ENCODE assay signal across 8 cellular contexts in genomic region chr17:19978206-19978802, GRCh38. TPM values are rescaled to one million over a fixed set of nuclear protein-coding genes. Genes with fewer than 3 reads are reported as not detected.
DNase-seq lines count a peak whose midpoint lies in the region; ATAC-seq, FAIRE-seq and TF ChIP-seq lines count a peak whose summit lies in the region.

No MANE protein-coding gene starts in this region.

- no peak for TF ChIP-seq CTCF in Panc1 (IDR thresholded peaks at IDR 0.05)
- TF ChIP-seq CTCF in bronchial epithelial cell (IDR thresholded peaks at IDR 0.05; ENCODE audit: insufficient read depth, low read length, severe bottlenecking), result no peak
- TF ChIP-seq CTCF in lower leg skin (IDR thresholded peaks at IDR 0.05), result no peak

- BruUV-seq in Panc1 (replicated peaks; lab: Mats Ljungman, UMichigan), result no TSS peak

- 22 to 26% methylated on average over 18 to 22 of the region's 22 CpGs for WGBS in lower leg skin, 2 donors

- no peaks in the 10 kb centered on the region for H3K9me3 Mint-ChIP-seq in stimulated activated naive CD8-positive, alpha-beta T cell treated with anti-CD3 and anti-CD28 coated beads, Interleukin-15, amount 100 ng/mL, for 72 hours

- ATAC-seq in GM18502 (IDR thresholded peaks at IDR 0.05; ENCODE audit: poor library complexity, unreplicated experiment), result peak; percentile 41
- peak; percentile 28 for ATAC-seq in HG02588 (IDR thresholded peaks at IDR 0.05; ENCODE audit: unreplicated experiment)
- ATAC-seq in Panc1, result no peak
- peak; percentile 43 for ATAC-seq in stimulated activated naive CD8-positive, alpha-beta T cell treated with anti-CD3 and anti-CD28 coated beads, Interleukin-15, amount 100 ng/mL, for 72 hours

- H3K4me1 ChIP-seq in Panc1 (ENCODE audit: control insufficient read depth, insufficient read depth, low read length), result no peaks in the 10 kb centered on the region; the same call in 1 of the 2 replicates

- no peak for FAIRE-seq in bronchial epithelial cell (lab: Jason Lieb, UNC)

- peaks cover 50% of the 10 kb centered on the region for H3K4me1 Mint-ChIP-seq in stimulated activated naive CD8-positive, alpha-beta T cell treated with anti-CD3 and anti-CD28 coated beads, Interleukin-15, amount 100 ng/mL, for 72 hours

- in situ Hi-C loops in Panc1 (cut with HindIII; ENCODE audit: low pct_unique_long_range_greater_than_20kb, low sequenced_read_pairs), result no loop called here

- no peaks in the 10 kb centered on the region for H3K9me3 ChIP-seq in Panc1 (ENCODE audit: control insufficient read depth, insufficient read depth, low read depth, low read length)

- H3K36me3 ChIP-seq in Panc1 (ENCODE audit: control insufficient read depth, insufficient read depth, low read length) (peaks cover 4% of the 10 kb centered on the region; the same call in 1 of the 2 replicates), bronchial epithelial cell (ENCODE audit: control insufficient read depth, insufficient read depth, low read length) (peaks cover 2% of the 10 kb centered on the region)

- TF ChIP-seq POLR2A in lower leg skin (IDR thresholded peaks at IDR 0.05), result no peak

- H3K4me3 Mint-ChIP-seq in stimulated activated naive CD8-positive, alpha-beta T cell treated with anti-CD3 and anti-CD28 coated beads, Interleukin-15, amount 100 ng/mL, for 72 hours, result peak overlapping the region; percentile 98 to 100

- DNase-seq in Panc1 (ENCODE audit: low read depth, low spot score) (no peak), bronchial epithelial cell (ENCODE audit: low read depth) (peak; percentile 6), lower leg skin (ENCODE audit: low spot score in 2 of 2) (no peak), mucosa of gallbladder (ENCODE audit: low spot score) (no peak)
- peak; percentile 28 to 44 for DNase-seq in stimulated activated naive CD8-positive, alpha-beta T cell treated with anti-CD3 and anti-CD28 coated beads, Interleukin-15, amount 100 ng/mL, for 72 hours
- DNase-seq in effector CD4-positive, alpha-beta T cell, result no peak

- CTCF ChIA-PET in Panc1 (lab: Charles Lee), result no interaction called here

- POLR2A ChIA-PET in Panc1 (lab: Charles Lee), result no interaction called here

- intact Hi-C loops in Panc1 (cut with micrococcal nuclease; ENCODE audit: unreplicated experiment), result no loop called here
- intact Hi-C loops in lower leg skin (cut with DNase I; ENCODE audit: low total_unique reads), result no loop called here

- H3K27me3 Mint-ChIP-seq in stimulated activated naive CD8-positive, alpha-beta T cell treated with anti-CD3 and anti-CD28 coated beads, Interleukin-15, amount 100 ng/mL, for 72 hours, result no peaks in the 10 kb centered on the region

- peak overlapping the region; percentile 88 to 93 for H3K4me3 ChIP-seq in Panc1 (ENCODE audit: low read depth in 2 of 2, low read length in 2 of 2)
- peak overlapping the region; percentile 96 for H3K4me3 ChIP-seq in bronchial epithelial cell (ENCODE audit: low read depth, low read length)
- H3K4me3 ChIP-seq in lower leg skin (ENCODE audit: low read depth, poor library complexity, severe bottlenecking), result peak overlapping the region; percentile 97

- peak overlapping the region; percentile 98 for H3K27ac Mint-ChIP-seq in stimulated activated naive CD8-positive, alpha-beta T cell treated with anti-CD3 and anti-CD28 coated beads, Interleukin-15, amount 100 ng/mL, for 72 hours

- H3K27ac ChIP-seq in Panc1 (ENCODE audit: low read length), result peak overlapping the region; percentile 94

- no peaks in the 10 kb centered on the region for H3K27me3 ChIP-seq in Panc1 (ENCODE audit: control insufficient read depth, insufficient read depth, low read length)
- no peaks in the 10 kb centered on the region for H3K27me3 ChIP-seq in bronchial epithelial cell (ENCODE audit: control insufficient read depth, insufficient read depth, low read length)

RNA-seq across cellular contexts. Expression of gene AKAP10, which starts 0.7 kb away (rescaled TPM):
- total RNA-seq in Panc1 (2021; ENCODE audit: unreplicated experiment), result 24.6 TPM
- 11.7 TPM for polyA plus RNA-seq in Panc1 (2012; ENCODE audit: insufficient read length)
- 17.9 and 19.1 TPM in 2 replicates for total RNA-seq in bronchial epithelial cell
- total RNA-seq in lower leg skin, result 10 to 100 TPM; 16.3 to 32.4 (median 23.5) TPM
- 44.8 TPM for total RNA-seq in mucosa of gallbladder

RNA-seq across cellular contexts. Expression of gene SPECC1, which starts 30.9 kb away (rescaled TPM):
- total RNA-seq in Panc1 (2021; ENCODE audit: unreplicated experiment), result 80.8 TPM
- polyA plus RNA-seq in Panc1 (2012; ENCODE audit: insufficient read length), result 35.0 TPM
- 47.5 and 57.1 TPM in 2 replicates for total RNA-seq in bronchial epithelial cell
- 10 to 100 TPM in 3 of 4 donors, 1 to 10 TPM in 1; 9.8 to 24.2 (median 11.7) TPM for total RNA-seq in lower leg skin
- 83.8 TPM for total RNA-seq in mucosa of gallbladder

Comparison
In these comparisons a context has a peak if more than half of its experiments do, and no peak if none do; other contexts are left out.
1. DNase-seq: peak in bronchial epithelial cell (single experiment) and stimulated activated naive CD8-positive, alpha-beta T cell treated with anti-CD3 and anti-CD28 coated beads, Interleukin-15, amount 100 ng/mL, for 72 hours (2 of 2); none in Panc1 (single experiment), lower leg skin (0 of 2), effector CD4-positive, alpha-beta T cell (single experiment) and mucosa of gallbladder (single experiment).
2. Peak in every context shown above with its lines, with median percentiles within 50 percentile points of each other: H3K4me3 ChIP-seq.